In the genomic region with DNA sequence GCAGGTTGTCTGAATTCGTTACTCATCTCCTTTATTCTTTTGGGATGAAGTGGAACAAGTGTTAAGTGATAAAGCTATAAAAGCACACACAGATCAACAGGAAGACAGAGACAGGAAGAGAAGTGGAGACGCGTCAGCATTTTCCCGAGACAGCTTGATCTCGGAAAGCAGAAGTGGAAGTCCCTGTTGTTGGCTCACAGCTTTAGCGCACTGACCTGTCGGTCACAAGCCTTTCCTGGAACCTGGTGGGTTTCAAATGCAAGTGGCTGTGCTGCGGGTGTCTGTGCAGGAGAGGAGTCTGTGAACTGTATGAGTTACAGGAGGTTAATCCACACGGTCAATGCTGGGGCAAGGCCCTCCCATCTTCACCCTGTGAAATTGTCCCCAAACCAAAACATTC, we compare ENCODE assay signal across 1 cellular context.
TF ChIP-seq lines count a peak whose summit lies in the region.

No MANE protein-coding gene starts in this region.

TF ChIP-seq in K562, 482 proteins besides CTCF, POLR2A, EP300 and RAD21 (continued from another document and continues in another):
- TF ChIP-seq, protein P1, sequence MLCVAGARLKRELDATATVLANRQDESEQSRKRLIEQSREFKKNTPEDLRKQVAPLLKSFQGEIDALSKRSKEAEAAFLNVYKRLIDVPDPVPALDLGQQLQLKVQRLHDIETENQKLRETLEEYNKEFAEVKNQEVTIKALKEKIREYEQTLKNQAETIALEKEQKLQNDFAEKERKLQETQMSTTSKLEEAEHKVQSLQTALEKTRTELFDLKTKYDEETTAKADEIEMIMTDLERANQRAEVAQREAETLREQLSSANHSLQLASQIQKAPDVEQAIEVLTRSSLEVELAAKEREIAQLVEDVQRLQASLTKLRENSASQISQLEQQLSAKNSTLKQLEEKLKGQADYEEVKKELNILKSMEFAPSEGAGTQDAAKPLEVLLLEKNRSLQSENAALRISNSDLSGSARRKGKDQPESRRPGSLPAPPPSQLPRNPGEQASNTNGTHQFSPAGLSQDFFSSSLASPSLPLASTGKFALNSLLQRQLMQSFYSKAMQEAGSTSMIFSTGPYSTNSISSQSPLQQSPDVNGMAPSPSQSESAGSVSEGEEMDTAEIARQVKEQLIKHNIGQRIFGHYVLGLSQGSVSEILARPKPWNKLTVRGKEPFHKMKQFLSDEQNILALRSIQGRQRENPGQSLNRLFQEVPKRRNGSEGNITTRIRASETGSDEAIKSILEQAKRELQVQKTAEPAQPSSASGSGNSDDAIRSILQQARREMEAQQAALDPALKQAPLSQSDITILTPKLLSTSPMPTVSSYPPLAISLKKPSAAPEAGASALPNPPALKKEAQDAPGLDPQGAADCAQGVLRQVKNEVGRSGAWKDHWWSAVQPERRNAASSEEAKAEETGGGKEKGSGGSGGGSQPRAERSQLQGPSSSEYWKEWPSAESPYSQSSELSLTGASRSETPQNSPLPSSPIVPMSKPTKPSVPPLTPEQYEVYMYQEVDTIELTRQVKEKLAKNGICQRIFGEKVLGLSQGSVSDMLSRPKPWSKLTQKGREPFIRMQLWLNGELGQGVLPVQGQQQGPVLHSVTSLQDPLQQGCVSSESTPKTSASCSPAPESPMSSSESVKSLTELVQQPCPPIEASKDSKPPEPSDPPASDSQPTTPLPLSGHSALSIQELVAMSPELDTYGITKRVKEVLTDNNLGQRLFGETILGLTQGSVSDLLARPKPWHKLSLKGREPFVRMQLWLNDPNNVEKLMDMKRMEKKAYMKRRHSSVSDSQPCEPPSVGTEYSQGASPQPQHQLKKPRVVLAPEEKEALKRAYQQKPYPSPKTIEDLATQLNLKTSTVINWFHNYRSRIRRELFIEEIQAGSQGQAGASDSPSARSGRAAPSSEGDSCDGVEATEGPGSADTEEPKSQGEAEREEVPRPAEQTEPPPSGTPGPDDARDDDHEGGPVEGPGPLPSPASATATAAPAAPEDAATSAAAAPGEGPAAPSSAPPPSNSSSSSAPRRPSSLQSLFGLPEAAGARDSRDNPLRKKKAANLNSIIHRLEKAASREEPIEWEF (CRISPR knock-in tag; IDR thresholded peaks at IDR 0.05), result no peak
- TF ChIP-seq, protein P2, sequence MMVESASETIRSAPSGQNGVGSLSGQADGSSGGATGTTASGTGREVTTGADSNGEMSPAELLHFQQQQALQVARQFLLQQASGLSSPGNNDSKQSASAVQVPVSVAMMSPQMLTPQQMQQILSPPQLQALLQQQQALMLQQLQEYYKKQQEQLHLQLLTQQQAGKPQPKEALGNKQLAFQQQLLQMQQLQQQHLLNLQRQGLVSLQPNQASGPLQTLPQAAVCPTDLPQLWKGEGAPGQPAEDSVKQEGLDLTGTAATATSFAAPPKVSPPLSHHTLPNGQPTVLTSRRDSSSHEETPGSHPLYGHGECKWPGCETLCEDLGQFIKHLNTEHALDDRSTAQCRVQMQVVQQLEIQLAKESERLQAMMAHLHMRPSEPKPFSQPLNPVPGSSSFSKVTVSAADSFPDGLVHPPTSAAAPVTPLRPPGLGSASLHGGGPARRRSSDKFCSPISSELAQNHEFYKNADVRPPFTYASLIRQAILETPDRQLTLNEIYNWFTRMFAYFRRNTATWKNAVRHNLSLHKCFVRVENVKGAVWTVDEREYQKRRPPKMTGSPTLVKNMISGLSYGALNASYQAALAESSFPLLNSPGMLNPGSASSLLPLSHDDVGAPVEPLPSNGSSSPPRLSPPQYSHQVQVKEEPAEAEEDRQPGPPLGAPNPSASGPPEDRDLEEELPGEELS (CRISPR knock-in tag; IDR thresholded peaks at IDR 0.05; ENCODE audit: borderline replicate concordance), result no peak
- TF ChIP-seq KDM5B (IDR thresholded peaks at IDR 0.05; ENCODE audit: insufficient replicate concordance, low read depth, low read length), result peak; percentile 68
- no peak for TF ChIP-seq MBD2 (IDR thresholded peaks at IDR 0.05; ENCODE audit: borderline replicate concordance, low read depth)
- TF ChIP-seq RFX5 (IDR thresholded peaks at IDR 0.05; ENCODE audit: low read depth, low read length), result no peak
- no peak for TF ChIP-seq WHSC1 (IDR thresholded peaks at IDR 0.05; ENCODE audit: low read length)
- TF ChIP-seq U2AF1 (optimal IDR thresholded peaks at IDR 0.05; ENCODE audit: low read depth, low read length), result no peak
- no peak for TF ChIP-seq HNRNPUL1 (IDR thresholded peaks at IDR 0.05; ENCODE audit: low read length)
- TF ChIP-seq MCM5 (IDR thresholded peaks at IDR 0.05; ENCODE audit: low read depth), result no peak
- TF ChIP-seq ZNF24 (IDR thresholded peaks at IDR 0.05), result no peak
- TF ChIP-seq POLR2G (IDR thresholded peaks at IDR 0.05; ENCODE audit: low read depth, low read length), result no peak
- TF ChIP-seq MYNN (IDR thresholded peaks at IDR 0.05), result no peak
- no peak for TF ChIP-seq MYNN (CRISPR knock-in tag; IDR thresholded peaks at IDR 0.05)
- no peak for TF ChIP-seq ZNF431 (CRISPR knock-in tag; IDR thresholded peaks at IDR 0.05)
- no peak for TF ChIP-seq U2AF2 (optimal IDR thresholded peaks at IDR 0.05; ENCODE audit: low read depth, low read length)
- no peak for TF ChIP-seq ZNF263 (CRISPR knock-in tag; IDR thresholded peaks at IDR 0.05; ENCODE audit: borderline replicate concordance)
- TF ChIP-seq ARHGAP35 (IDR thresholded peaks at IDR 0.05; ENCODE audit: partially characterized antibody), result no peak
- TF ChIP-seq, protein P3, sequence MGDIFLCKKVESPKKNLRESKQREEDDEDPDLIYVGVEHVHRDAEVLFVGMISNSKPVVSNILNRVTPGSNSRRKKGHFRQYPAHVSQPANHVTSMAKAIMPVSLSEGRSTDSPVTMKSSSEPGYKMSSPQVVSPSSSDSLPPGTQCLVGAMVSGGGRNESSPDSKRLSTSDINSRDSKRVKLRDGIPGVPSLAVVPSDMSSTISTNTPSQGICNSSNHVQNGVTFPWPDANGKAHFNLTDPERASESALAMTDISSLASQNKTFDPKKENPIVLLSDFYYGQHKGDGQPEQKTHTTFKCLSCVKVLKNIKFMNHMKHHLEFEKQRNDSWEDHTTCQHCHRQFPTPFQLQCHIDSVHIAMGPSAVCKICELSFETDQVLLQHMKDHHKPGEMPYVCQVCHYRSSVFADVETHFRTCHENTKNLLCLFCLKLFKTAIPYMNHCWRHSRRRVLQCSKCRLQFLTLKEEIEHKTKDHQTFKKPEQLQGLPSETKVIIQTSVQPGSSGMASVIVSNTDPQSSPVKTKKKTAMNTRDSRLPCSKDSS (IDR thresholded peaks at IDR 0.05; ENCODE audit: low read depth, partially characterized antibody), result no peak
- no peak for TF ChIP-seq KLF13 (tag; IDR thresholded peaks at IDR 0.05; ENCODE audit: borderline replicate concordance, low read depth)
- TF ChIP-seq NFIC (IDR thresholded peaks at IDR 0.05), result no peak
- TF ChIP-seq CREM (IDR thresholded peaks at IDR 0.05; ENCODE audit: low read depth), result peak; percentile 67
- TF ChIP-seq, protein P4, sequence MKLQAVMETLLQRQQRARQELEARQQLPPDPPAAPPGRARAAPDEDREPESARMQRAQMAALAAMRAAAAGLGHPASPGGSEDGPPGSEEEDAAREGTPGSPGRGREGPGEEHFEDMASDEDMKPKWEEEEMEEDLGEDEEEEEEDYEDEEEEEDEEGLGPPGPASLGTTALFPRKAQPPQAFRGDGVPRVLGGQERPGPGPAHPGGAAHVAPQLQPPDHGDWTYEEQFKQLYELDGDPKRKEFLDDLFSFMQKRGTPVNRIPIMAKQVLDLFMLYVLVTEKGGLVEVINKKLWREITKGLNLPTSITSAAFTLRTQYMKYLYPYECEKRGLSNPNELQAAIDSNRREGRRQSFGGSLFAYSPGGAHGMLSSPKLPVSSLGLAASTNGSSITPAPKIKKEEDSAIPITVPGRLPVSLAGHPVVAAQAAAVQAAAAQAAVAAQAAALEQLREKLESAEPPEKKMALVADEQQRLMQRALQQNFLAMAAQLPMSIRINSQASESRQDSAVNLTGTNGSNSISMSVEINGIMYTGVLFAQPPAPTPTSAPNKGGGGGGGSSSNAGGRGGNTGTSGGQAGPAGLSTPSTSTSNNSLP (IDR thresholded peaks at IDR 0.05; ENCODE audit: borderline replicate concordance, low read depth, low read length), result 0 out of 2 replicates have a peak, but pooled peaks have one; percentile 14
- TF ChIP-seq HDAC1 (IDR thresholded peaks at IDR 0.05), result no peak
- TF ChIP-seq, protein P5, sequence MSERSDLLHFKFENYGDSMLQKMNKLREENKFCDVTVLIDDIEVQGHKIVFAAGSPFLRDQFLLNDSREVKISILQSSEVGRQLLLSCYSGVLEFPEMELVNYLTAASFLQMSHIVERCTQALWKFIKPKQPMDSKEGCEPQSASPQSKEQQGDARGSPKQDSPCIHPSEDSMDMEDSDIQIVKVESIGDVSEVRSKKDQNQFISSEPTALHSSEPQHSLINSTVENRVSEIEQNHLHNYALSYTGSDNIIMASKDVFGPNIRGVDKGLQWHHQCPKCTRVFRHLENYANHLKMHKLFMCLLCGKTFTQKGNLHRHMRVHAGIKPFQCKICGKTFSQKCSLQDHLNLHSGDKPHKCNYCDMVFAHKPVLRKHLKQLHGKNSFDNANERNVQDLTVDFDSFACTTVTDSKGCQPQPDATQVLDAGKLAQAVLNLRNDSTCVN (CRISPR knock-in tag; IDR thresholded peaks at IDR 0.05), result no peak
- TF ChIP-seq KHSRP (IDR thresholded peaks at IDR 0.05), result no peak
- TF ChIP-seq, protein P6, sequence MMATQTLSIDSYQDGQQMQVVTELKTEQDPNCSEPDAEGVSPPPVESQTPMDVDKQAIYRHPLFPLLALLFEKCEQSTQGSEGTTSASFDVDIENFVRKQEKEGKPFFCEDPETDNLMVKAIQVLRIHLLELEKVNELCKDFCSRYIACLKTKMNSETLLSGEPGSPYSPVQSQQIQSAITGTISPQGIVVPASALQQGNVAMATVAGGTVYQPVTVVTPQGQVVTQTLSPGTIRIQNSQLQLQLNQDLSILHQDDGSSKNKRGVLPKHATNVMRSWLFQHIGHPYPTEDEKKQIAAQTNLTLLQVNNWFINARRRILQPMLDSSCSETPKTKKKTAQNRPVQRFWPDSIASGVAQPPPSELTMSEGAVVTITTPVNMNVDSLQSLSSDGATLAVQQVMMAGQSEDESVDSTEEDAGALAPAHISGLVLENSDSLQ (IDR thresholded peaks at IDR 0.05), result peak; percentile 85
- no peak for TF ChIP-seq DMBX1 (CRISPR knock-in tag; IDR thresholded peaks at IDR 0.05; ENCODE audit: borderline replicate concordance)
- TF ChIP-seq STAT5A (IDR thresholded peaks at IDR 0.05; ENCODE audit: borderline replicate concordance, low read length), result no peak; the same call in 1 of the 2 replicates
- no peak for TF ChIP-seq XRCC5 (IDR thresholded peaks at IDR 0.05; ENCODE audit: low read depth, low read length)
- TF ChIP-seq, protein P7, sequence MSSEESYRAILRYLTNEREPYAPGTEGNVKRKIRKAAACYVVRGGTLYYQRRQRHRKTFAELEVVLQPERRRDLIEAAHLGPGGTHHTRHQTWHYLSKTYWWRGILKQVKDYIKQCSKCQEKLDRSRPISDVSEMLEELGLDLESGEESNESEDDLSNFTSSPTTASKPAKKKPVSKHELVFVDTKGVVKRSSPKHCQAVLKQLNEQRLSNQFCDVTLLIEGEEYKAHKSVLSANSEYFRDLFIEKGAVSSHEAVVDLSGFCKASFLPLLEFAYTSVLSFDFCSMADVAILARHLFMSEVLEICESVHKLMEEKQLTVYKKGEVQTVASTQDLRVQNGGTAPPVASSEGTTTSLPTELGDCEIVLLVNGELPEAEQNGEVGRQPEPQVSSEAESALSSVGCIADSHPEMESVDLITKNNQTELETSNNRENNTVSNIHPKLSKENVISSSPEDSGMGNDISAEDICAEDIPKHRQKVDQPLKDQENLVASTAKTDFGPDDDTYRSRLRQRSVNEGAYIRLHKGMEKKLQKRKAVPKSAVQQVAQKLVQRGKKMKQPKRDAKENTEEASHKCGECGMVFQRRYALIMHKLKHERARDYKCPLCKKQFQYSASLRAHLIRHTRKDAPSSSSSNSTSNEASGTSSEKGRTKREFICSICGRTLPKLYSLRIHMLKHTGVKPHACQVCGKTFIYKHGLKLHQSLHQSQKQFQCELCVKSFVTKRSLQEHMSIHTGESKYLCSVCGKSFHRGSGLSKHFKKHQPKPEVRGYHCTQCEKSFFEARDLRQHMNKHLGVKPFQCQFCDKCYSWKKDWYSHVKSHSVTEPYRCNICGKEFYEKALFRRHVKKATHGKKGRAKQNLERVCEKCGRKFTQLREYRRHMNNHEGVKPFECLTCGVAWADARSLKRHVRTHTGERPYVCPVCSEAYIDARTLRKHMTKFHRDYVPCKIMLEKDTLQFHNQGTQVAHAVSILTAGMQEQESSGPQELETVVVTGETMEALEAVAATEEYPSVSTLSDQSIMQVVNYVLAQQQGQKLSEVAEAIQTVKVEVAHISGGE (CRISPR knock-in tag; IDR thresholded peaks at IDR 0.05), result no peak
- TF ChIP-seq C11orf30 (IDR thresholded peaks at IDR 0.05; ENCODE audit: low read depth), result peak; percentile 93
- no peak for TF ChIP-seq PYGO2 (tag; IDR thresholded peaks at IDR 0.05)
- TF ChIP-seq ATF7 (IDR thresholded peaks at IDR 0.05), result peak; percentile 25; the same call in 1 of the 2 replicates
- no peak for TF ChIP-seq HOXB6 (CRISPR knock-in tag; IDR thresholded peaks at IDR 0.05; ENCODE audit: borderline replicate concordance)
- no peak for TF ChIP-seq ZNF121 (CRISPR knock-in tag; conservative IDR thresholded peaks at IDR 0.05)
- TF ChIP-seq BRD4 (IDR thresholded peaks at IDR 0.05), result no peak
- peak; percentile 53; the same call in 1 of the 2 replicates for TF ChIP-seq NBN (IDR thresholded peaks at IDR 0.05; ENCODE audit: low read depth)
- TF ChIP-seq FOXM1 (IDR thresholded peaks at IDR 0.05; ENCODE audit: low read depth), result no peak
- no peak for TF ChIP-seq FOXM1 (CRISPR knock-in tag; IDR thresholded peaks at IDR 0.05; ENCODE audit: low read depth)
- no peak for TF ChIP-seq SIX5 (IDR thresholded peaks at IDR 0.05; ENCODE audit: borderline replicate concordance in 1 of 2, insufficient read depth in 1 of 2, low read depth in 1 of 2, low read length in 2 of 2)
- no peak for TF ChIP-seq NCOA1 (IDR thresholded peaks at IDR 0.05; ENCODE audit: low read depth)
- no peak for TF ChIP-seq MEF2D (tag; conservative IDR thresholded peaks at IDR 0.05; ENCODE audit: low read depth)
- TF ChIP-seq, protein P8, sequence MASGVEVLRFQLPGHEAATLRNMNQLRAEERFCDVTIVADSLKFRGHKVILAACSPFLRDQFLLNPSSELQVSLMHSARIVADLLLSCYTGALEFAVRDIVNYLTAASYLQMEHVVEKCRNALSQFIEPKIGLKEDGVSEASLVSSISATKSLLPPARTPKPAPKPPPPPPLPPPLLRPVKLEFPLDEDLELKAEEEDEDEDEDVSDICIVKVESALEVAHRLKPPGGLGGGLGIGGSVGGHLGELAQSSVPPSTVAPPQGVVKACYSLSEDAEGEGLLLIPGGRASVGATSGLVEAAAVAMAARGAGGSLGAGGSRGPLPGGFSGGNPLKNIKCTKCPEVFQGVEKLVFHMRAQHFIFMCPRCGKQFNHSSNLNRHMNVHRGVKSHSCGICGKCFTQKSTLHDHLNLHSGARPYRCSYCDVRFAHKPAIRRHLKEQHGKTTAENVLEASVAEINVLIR (CRISPR knock-in tag; IDR thresholded peaks at IDR 0.05), result no peak
- TF ChIP-seq PTRF (tag; IDR thresholded peaks at IDR 0.05), result no peak
